ENCODE assay signal across 9 cellular contexts in genomic region chr5:81302596-81302995, GRCh38. TPM values are rescaled to one million over a fixed set of nuclear protein-coding genes. Genes with fewer than 3 reads are reported as not detected.
DNase-seq lines count a peak whose midpoint lies in the region; ATAC-seq, FAIRE-seq and TF ChIP-seq lines count a peak whose summit lies in the region.
"Had no signal": no experiment of that assay in that cellular context is flagged by ENCODE, and none has a peak within 500 bp of the region (broad histone marks: within the 10 kb centered on the region; RNA-seq: fewer than 3 reads in every experiment).

No MANE protein-coding gene starts in this region.

- BruUV-seq in Panc1 (replicated peaks; lab: Mats Ljungman, UMichigan) = no TSS peak

- peak overlapping the region; percentile 78 for H3K4me3 Mint-ChIP-seq in endodermal cell

- H3K4me1 Mint-ChIP-seq in endodermal cell = peaks cover 12% of the 10 kb centered on the region

- H3K4me3 ChIP-seq in DND-41 (ENCODE audit: low read depth in 1 of 2, low read length in 2 of 2) (peak overlapping the region; percentile 65 to 85; a peak in 3 of 4 replicates), Panc1 (ENCODE audit: low read depth in 2 of 2, low read length in 2 of 2) (peak overlapping the region; percentile 60 to 99), endodermal cell (ENCODE audit: low read length) (peak overlapping the region; percentile 97), pancreas (peak overlapping the region in 3 of 4 donors; percentile 57 to 83 (median 62)), gastroesophageal sphincter (peak overlapping the region in 1 of 2 donors; percentile 80)

- TF ChIP-seq POLR2A in gastroesophageal sphincter (IDR thresholded peaks at IDR 0.05) = no peak

- H3K36me3 Mint-ChIP-seq in endodermal cell (ENCODE audit: low read depth) = peaks cover 3% of the 10 kb centered on the region

- ATAC-seq in DND-41 (ENCODE audit: insufficient read depth, low read depth) (no peak), Panc1 (peak; percentile 26; the same call in 1 of the 2 replicates), pancreas (no peak), gastroesophageal sphincter (no peak)

- H3K27ac ChIP-seq in DND-41 (ENCODE audit: low read length) (peak overlapping the region; percentile 0; the same call in 1 of the 2 replicates), Panc1 (ENCODE audit: low read length) (peak overlapping the region; percentile 81), endodermal cell (ENCODE audit: low read depth, low read length) (no peak overlapping the region), pancreas (no peak overlapping the region), gastroesophageal sphincter (no peak overlapping the region)

- CTCF ChIA-PET in Panc1 (lab: Charles Lee) = no interaction called here

- in situ Hi-C loops in Panc1 (cut with HindIII; ENCODE audit: low pct_unique_long_range_greater_than_20kb, low sequenced_read_pairs) (no loop called here), KBM-7 (cut with MboI; ENCODE audit: low pct_unique_long_range_greater_than_20kb, low sequenced_read_pairs) (no loop called here)

- DNase-seq in DND-41 (no peak), Panc1 (ENCODE audit: low read depth, low spot score) (no peak), endodermal cell (no peak), pancreas (no peak), NCI-H510A treated with DMSO at 0.1 percent for 48 hours (lab: John Stamatoyannopoulos, UW) (no peak), KBM-7 (no peak), SKM-1 treated with dmso at 0.1 percent for 144 hours (lab: John Stamatoyannopoulos, UW; ENCODE audit: unreplicated experiment) (no peak)
- DNase-seq: activated CD4-positive, CD25-positive, alpha-beta regulatory T cell treated with anti-CD3 and anti-CD28 coated beads, Interleukin-2, amount 50 U/mL, for 72 hours had no signal

- H4K20me1 ChIP-seq in DND-41 (ENCODE audit: insufficient read depth, low read length) = no peaks in the 10 kb centered on the region

- POLR2A ChIA-PET in Panc1 (lab: Charles Lee) = interaction anchor here (0.6 kb wide), 1 partner anchor 981 kb away, joined by 5 read pairs; no protein-coding TSS in a partner anchor

- H3K9me3 Mint-ChIP-seq in endodermal cell = no peaks in the 10 kb centered on the region

- TF ChIP-seq CTCF in DND-41 (IDR thresholded peaks at IDR 0.05; ENCODE audit: borderline replicate concordance, extremely low read depth, low read length, poor library complexity, severe bottlenecking) = no peak
- no peak for TF ChIP-seq CTCF in Panc1 (IDR thresholded peaks at IDR 0.05)
- TF ChIP-seq CTCF in endodermal cell (conservative IDR thresholded peaks at IDR 0.05) = no peak
- TF ChIP-seq CTCF in pancreas (IDR thresholded peaks at IDR 0.05) = no peak
- TF ChIP-seq CTCF in gastroesophageal sphincter (IDR thresholded peaks at IDR 0.05) = no peak

- peaks cover 61% of the 10 kb centered on the region for H3K79me2 ChIP-seq in DND-41 (ENCODE audit: insufficient read depth, low read length)

- intact Hi-C loops in Panc1 (cut with micrococcal nuclease; ENCODE audit: unreplicated experiment) (no loop called here), pancreas (cut with DNase I) (no loop called here)

- WGBS in endodermal cell (ENCODE audit: insufficient coverage in 1 of 2, insufficient read length in 1 of 2), 2 experiments = 92 to 93% methylated on average over 2 to 4 of the region's 5 CpGs
- WGBS in pancreas, 2 donors = 83 to 92% methylated on average over 5 of the region's 5 CpGs
- 85 to 94% methylated on average over 4 to 5 of the region's 5 CpGs for WGBS in gastroesophageal sphincter (ENCODE audit: low coverage in 1 of 2), 2 donors

- H2AFZ ChIP-seq in DND-41 (ENCODE audit: low read depth, low read length) = no peak overlapping the region

- no peak for FAIRE-seq in pancreas (lab: Jason Lieb, UNC)

- no peaks in the 10 kb centered on the region for H3K27me3 ChIP-seq in DND-41 (ENCODE audit: insufficient read depth, low read length, poor library complexity)
- H3K27me3 ChIP-seq in Panc1 (ENCODE audit: control insufficient read depth, insufficient read depth, low read length) = no peaks in the 10 kb centered on the region
- H3K27me3 ChIP-seq in endodermal cell (ENCODE audit: control insufficient read depth, insufficient read depth, low read length, poor library complexity, severe bottlenecking) = no peaks in the 10 kb centered on the region
- no peaks in the 10 kb centered on the region for H3K27me3 ChIP-seq in pancreas
- H3K27me3 ChIP-seq in gastroesophageal sphincter = no peaks in the 10 kb centered on the region

- H3K9ac ChIP-seq in DND-41 (ENCODE audit: low read depth, low read length) (peak overlapping the region; percentile 94), endodermal cell (ENCODE audit: extremely low read depth, low read length, poor library complexity, severe bottlenecking) (peak overlapping the region; percentile 88)

- no peaks in the 10 kb centered on the region for H3K9me3 ChIP-seq in DND-41 (ENCODE audit: insufficient read depth, low read length, severe bottlenecking)
- H3K9me3 ChIP-seq in Panc1 (ENCODE audit: control insufficient read depth, insufficient read depth, low read depth, low read length) = no peaks in the 10 kb centered on the region
- no peaks in the 10 kb centered on the region for H3K9me3 ChIP-seq in endodermal cell (ENCODE audit: control insufficient read depth, low read length)
- H3K9me3 ChIP-seq in pancreas = no peaks in the 10 kb centered on the region
- H3K9me3 ChIP-seq in gastroesophageal sphincter = no peaks in the 10 kb centered on the region

- peak overlapping the region; percentile 65 for H3K4me2 ChIP-seq in DND-41 (ENCODE audit: insufficient read depth, low read length)

- H3K36me3 ChIP-seq in DND-41 (ENCODE audit: insufficient read depth, low read length) (peaks cover 12% of the 10 kb centered on the region), Panc1 (ENCODE audit: control insufficient read depth, insufficient read depth, low read length) (peaks cover 12% of the 10 kb centered on the region), endodermal cell (ENCODE audit: control insufficient read depth, insufficient read depth, low read length) (peaks cover 9% of the 10 kb centered on the region), pancreas (no peaks in the 10 kb centered on the region), gastroesophageal sphincter (peaks cover 0 to 11% of the 10 kb centered on the region in 2 donors)

- H3K27ac Mint-ChIP-seq in endodermal cell = no peak overlapping the region

- no peaks in the 10 kb centered on the region for H3K27me3 Mint-ChIP-seq in endodermal cell (ENCODE audit: insufficient read depth)

- TF ChIP-seq EP300 in gastroesophageal sphincter (IDR thresholded peaks at IDR 0.05) = no peak

- peaks cover 44% of the 10 kb centered on the region for H3K4me1 ChIP-seq in DND-41 (ENCODE audit: insufficient read depth, low read length)
- H3K4me1 ChIP-seq in Panc1 (ENCODE audit: control insufficient read depth, insufficient read depth, low read length) = peaks cover 26% of the 10 kb centered on the region
- H3K4me1 ChIP-seq in endodermal cell (ENCODE audit: control insufficient read depth, insufficient read depth, low read length) = peaks cover 4% of the 10 kb centered on the region
- peaks cover 6 to 25% (median 19%) of the 10 kb centered on the region in 3 donors for H3K4me1 ChIP-seq in pancreas
- H3K4me1 ChIP-seq in gastroesophageal sphincter = peaks cover 0 to 60% (median 14%) of the 10 kb centered on the region in 3 donors

RNA-seq across cellular contexts. Expression of gene ZCCHC9, which starts 1.2 kb away (rescaled TPM):
- total RNA-seq in Panc1 (2021; ENCODE audit: unreplicated experiment) (41.5 TPM), endodermal cell (10 to 100 TPM; 40.1 to 40.8 TPM), pancreas (10 to 100 TPM in 1 of 6 donors, 1 to 10 TPM in 5; 6.1 to 11.3 (median 7.1) TPM), gastroesophageal sphincter (10 to 100 TPM; 21.3 to 34.9 (median 25.2) TPM)
- 19.9 TPM for polyA plus RNA-seq in Panc1 (2012; ENCODE audit: insufficient read length)
- 34.5 TPM for polyA plus RNA-seq in endodermal cell (2013, experiment 1 of 2)
- 28.6 TPM for polyA plus RNA-seq in endodermal cell (2013, experiment 2 of 2)
- 10 to 100 TPM; 10.9 to 14.7 TPM for polyA plus RNA-seq in pancreas

Comparison
In these comparisons a context has a peak if more than half of its experiments do, and no peak if none do; other contexts are left out.
1. H3K27ac ChIP-seq: peak in DND-41 (single experiment) and Panc1 (single experiment); none in endodermal cell (single experiment), pancreas (0 of 4) and gastroesophageal sphincter (0 of 4).